ENCODE assay signal across 8 cellular contexts in the genomic region with DNA sequence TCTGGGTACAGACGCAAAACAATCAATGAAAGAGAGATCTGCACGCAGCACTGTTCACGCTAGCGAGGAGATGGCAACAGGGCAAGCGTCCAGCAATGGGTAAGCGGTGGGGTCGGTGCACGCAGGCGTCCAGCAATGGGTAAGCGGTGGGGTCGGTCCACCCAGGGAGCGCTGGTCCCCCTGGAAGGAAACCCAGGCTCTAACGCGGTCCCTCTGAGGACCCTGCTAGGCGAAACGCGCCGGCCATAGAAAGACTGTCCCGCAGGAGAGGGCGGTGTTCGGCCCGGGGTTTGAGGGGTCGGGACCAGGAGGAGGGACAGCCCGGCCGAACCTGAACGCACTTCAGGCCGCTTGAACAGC. TPM values are rescaled to one million over a fixed set of nuclear protein-coding genes. Genes with fewer than 3 reads are reported as not detected.
DNase-seq lines count a peak whose midpoint lies in the region; ATAC-seq and TF ChIP-seq lines count a peak whose summit lies in the region.

No MANE protein-coding gene starts in this region.

- TF ChIP-seq CTCF in GM13977 (IDR thresholded peaks at IDR 0.05; ENCODE audit: extremely low read depth, insufficient read depth, missing control alignments): no peak

- WGBS in esophagus, 2 donors: 2 to 3% methylated on average over 27 of the region's 27 CpGs

- peak overlapping the region; percentile 60 for H2AFZ ChIP-seq in neuron (ENCODE audit: low read depth, low read length)

- DNase-seq in NCI-H2227 (lab: John Stamatoyannopoulos, UW; ENCODE audit: unreplicated experiment): peak; percentile 57
- no peak for DNase-seq in NCI-H2227 treated with DMSO at 0.1 percent for 48 hours (lab: John Stamatoyannopoulos, UW)
- no peak for DNase-seq in SJCRH30
- DNase-seq in GM13977 (ENCODE audit: low spot score): no peak
- DNase-seq in ureter (ENCODE audit: low spot score): no peak

- ATAC-seq in HG02759 (IDR thresholded peaks at IDR 0.05; ENCODE audit: unreplicated experiment): peak; percentile 27

- H3K27ac ChIP-seq in SJCRH30 (peak overlapping the region; percentile 24; the same call in 1 of the 2 replicates), esophagus (ENCODE audit: low read depth in 2 of 2, low read length in 1 of 2) (peak overlapping the region; percentile 79 to 80)

- H3K4me3 ChIP-seq in SJCRH30 (peak overlapping the region; percentile 65), esophagus (ENCODE audit: low read depth in 1 of 2, low read length in 2 of 2) (peak overlapping the region; percentile 90), neuron (ENCODE audit: low read length) (peak overlapping the region; percentile 71)

- H3K4me1 ChIP-seq in SJCRH30 (no peaks in the 10 kb centered on the region), esophagus (ENCODE audit: control insufficient read depth in 2 of 2, insufficient read depth in 2 of 2, low read length in 1 of 2) (no peaks in the 10 kb centered on the region), neuron (ENCODE audit: insufficient read depth, low read length) (no peaks in the 10 kb centered on the region)

- in situ Hi-C loops in GM13977 (cut with MboI; ENCODE audit: low pct_unique_long_range_greater_than_20kb, low sequenced_read_pairs, unreplicated experiment): no loop called here

- no peaks in the 10 kb centered on the region for H3K27me3 ChIP-seq in SJCRH30
- no peaks in the 10 kb centered on the region for H3K27me3 ChIP-seq in esophagus (ENCODE audit: control insufficient read depth in 1 of 2, insufficient read depth in 2 of 2, low read length in 2 of 2)
- no peaks in the 10 kb centered on the region for H3K27me3 ChIP-seq in neuron (ENCODE audit: insufficient read depth, low read length)

- peaks cover 23% of the 10 kb centered on the region for H3K36me3 ChIP-seq in SJCRH30
- peaks cover 0 to 7% of the 10 kb centered on the region in 2 donors for H3K36me3 ChIP-seq in esophagus (ENCODE audit: control insufficient read depth in 2 of 2, insufficient read depth in 2 of 2, low read length in 1 of 2)
- peaks cover 9% of the 10 kb centered on the region for H3K36me3 ChIP-seq in neuron (ENCODE audit: insufficient read depth, low read length)

- H3K9me3 ChIP-seq in SJCRH30 (replicated peaks) (no peaks in the 10 kb centered on the region), esophagus (ENCODE audit: control insufficient read depth in 2 of 2, insufficient read depth in 1 of 2, low read depth in 1 of 2, low read length in 1 of 2) (no peaks in the 10 kb centered on the region), neuron (ENCODE audit: low read length) (no peaks in the 10 kb centered on the region)

RNA-seq across cellular contexts. Expression of gene PGAM5, which starts 0.6 kb away (rescaled TPM):
- total RNA-seq in SJCRH30 (2014; rRNA removed; shearing (Covaris generic)): 41.9 and 45.4 TPM in 2 replicates
- polyA plus RNA-seq in esophagus: 10 to 100 TPM; 19.1 to 20.5 TPM
- 43.0 TPM for total RNA-seq in ureter

RNA-seq across cellular contexts. Expression of gene PXMP2, which starts 22.7 kb away (rescaled TPM):
- total RNA-seq in SJCRH30 (2014; rRNA removed; shearing (Covaris generic)): 86.7 and 94.9 TPM in 2 replicates
- polyA plus RNA-seq in esophagus: 10 to 100 TPM in 1 of 2 donors, 1 to 10 TPM in 1; 5.1 to 15.7 TPM
- 11.8 TPM for total RNA-seq in ureter

RNA-seq across cellular contexts. Expression of gene POLE, which starts 22.9 kb away (rescaled TPM):
- total RNA-seq in SJCRH30 (2014; rRNA removed; shearing (Covaris generic)): 68.4 and 95.8 TPM in 2 replicates
- polyA plus RNA-seq in esophagus: 10 to 100 TPM; 16.7 to 41.2 TPM
- 42.4 TPM for total RNA-seq in ureter

RNA-seq across cellular contexts. Expression of gene ANKLE2, which starts 51.6 kb away (rescaled TPM):
- 58.8 and 59.1 TPM in 2 replicates for total RNA-seq in SJCRH30 (2014; rRNA removed; shearing (Covaris generic))
- polyA plus RNA-seq in esophagus: 10 to 100 TPM; 36.5 to 41.0 TPM
- total RNA-seq in ureter: 59.4 TPM
